ENCODE assay signal across 1 cellular context in the genomic region with DNA sequence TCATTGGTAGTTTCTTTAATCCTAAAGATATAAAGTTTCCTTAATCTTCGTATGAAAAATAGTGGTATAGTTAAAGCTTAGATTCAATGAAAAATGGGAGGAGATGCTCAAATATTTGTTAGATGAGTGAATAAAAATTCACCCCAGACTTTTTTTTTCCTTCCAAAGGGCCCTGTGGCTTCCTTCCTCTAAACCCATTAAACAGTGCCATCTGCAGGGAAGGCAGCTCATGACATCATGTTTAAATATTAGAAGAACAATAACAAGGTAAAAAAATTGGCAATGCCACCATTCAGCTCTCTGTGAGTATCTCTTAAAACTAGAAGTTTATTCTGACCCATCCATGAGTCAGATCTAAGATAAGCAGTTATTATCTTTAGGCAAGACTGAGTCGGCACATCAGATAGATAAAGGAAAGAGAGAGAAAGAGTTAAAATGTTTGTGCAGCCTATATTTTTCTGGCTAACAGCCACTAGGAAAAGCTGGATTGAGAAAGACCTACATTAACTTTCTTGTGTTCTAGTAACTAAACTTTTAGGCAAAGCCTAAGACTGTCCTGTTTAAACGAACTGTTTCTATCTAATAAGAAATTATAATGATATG.
TF ChIP-seq lines count a peak whose summit lies in the region.

No MANE protein-coding gene starts in this region.

TF ChIP-seq in GM12878, 131 proteins besides CTCF, POLR2A, EP300 and RAD21:
- no peak for TF ChIP-seq JUND (IDR thresholded peaks at IDR 0.05; ENCODE audit: low read depth, low read length)
- TF ChIP-seq CEBPB (IDR thresholded peaks at IDR 0.05; ENCODE audit: borderline replicate concordance in 1 of 2, low read depth in 2 of 2, low read length in 2 of 2), result no peak
- TF ChIP-seq NFYA (IDR thresholded peaks at IDR 0.05; ENCODE audit: borderline replicate concordance, low read depth, low read length), result no peak
- peak; percentile 23; the same call in 1 of the 2 replicates for TF ChIP-seq SMC3 (IDR thresholded peaks at IDR 0.05; ENCODE audit: borderline replicate concordance, low read length)
TF ChIP-seq in GM12878: peak in this region for 1.
